ENCODE assay signal across 13 cellular contexts in the genomic region with DNA sequence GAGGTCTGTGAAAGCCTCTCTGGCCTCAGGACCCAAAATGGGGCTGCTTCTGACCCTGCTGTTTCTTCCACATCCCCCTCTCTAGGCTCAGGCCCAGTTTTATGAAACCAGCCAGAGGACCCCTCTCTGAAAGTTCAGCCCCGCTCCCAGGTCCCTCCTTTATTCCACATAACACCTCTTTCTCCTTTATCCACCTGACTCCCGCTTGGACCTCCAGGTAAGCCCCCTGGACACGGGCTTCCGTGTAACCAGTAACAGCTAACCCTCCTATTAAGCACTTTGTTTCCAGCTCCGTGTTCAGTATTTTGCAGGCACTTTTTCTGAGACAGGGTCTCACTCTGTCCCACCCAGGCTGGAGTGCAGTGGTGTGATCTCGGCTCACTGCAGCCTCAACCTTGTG. TPM values are rescaled to one million over a fixed set of nuclear protein-coding genes. Genes with fewer than 3 reads are reported as not detected.
A peak's percentile ranks its signal among the peaks of the same experiment; 100 is the strongest.
DNase-seq lines count a peak whose midpoint lies in the region; TF ChIP-seq lines count a peak whose summit lies in the region.
"Had no signal": no experiment of that assay in that cellular context is flagged by ENCODE, and none has a peak within 500 bp of the region (broad histone marks: within the 10 kb centered on the region; RNA-seq: fewer than 3 reads in every experiment).

No MANE protein-coding gene starts in this region.

- no peak for TF ChIP-seq CTCF in H9 (conservative IDR thresholded peaks at IDR 0.05)
- TF ChIP-seq CTCF in esophagus muscularis mucosa (IDR thresholded peaks at IDR 0.05): no peak
- no peak for TF ChIP-seq CTCF in progenitor cell of endocrine pancreas (IDR thresholded peaks at IDR 0.05; ENCODE audit: unreplicated experiment)
- no peak for TF ChIP-seq CTCF in osteoblast (IDR thresholded peaks at IDR 0.05; ENCODE audit: extremely low read depth, low read depth, low read length)

- H2BK20ac ChIP-seq in H9 (ENCODE audit: low read depth, low read length, poor library complexity, severe bottlenecking): no peak overlapping the region

- intact Hi-C loops in esophagus muscularis mucosa (cut with DNase I): no loop called here

- H2AFZ ChIP-seq in H9 (ENCODE audit: low read length): no peak overlapping the region
- H2AFZ ChIP-seq in osteoblast (ENCODE audit: low read length): no peak overlapping the region

- peaks cover 57 to 59% of the 10 kb centered on the region in 2 experiments for H3K4me1 Mint-ChIP-seq in H9
- H3K4me1 Mint-ChIP-seq in progenitor cell of endocrine pancreas (ENCODE audit: low read depth): peaks cover 3% of the 10 kb centered on the region

- peaks cover 4 to 13% (median 9%) of the 10 kb centered on the region in 3 experiments; a peak in 6 of 7 replicates for H3K36me3 Mint-ChIP-seq in H9 (ENCODE audit: insufficient read depth in 1 of 3, low read depth in 3 of 3)
- H3K36me3 Mint-ChIP-seq in progenitor cell of endocrine pancreas (ENCODE audit: insufficient read depth): peaks cover 11% of the 10 kb centered on the region

- H3K23ac ChIP-seq in H9 (ENCODE audit: insufficient read length, low read depth, low read length): no peak overlapping the region

- H3K27me3 ChIP-seq in BLaER1 (no peaks in the 10 kb centered on the region), H9 (ENCODE audit: insufficient read depth, low read length) (no peaks in the 10 kb centered on the region), esophagus muscularis mucosa (no peaks in the 10 kb centered on the region), osteoblast (ENCODE audit: insufficient read depth, low read length) (no peaks in the 10 kb centered on the region)

- H3K27me3 Mint-ChIP-seq in H9 (ENCODE audit: low read depth) (no peaks in the 10 kb centered on the region; the same call in none of the 2 replicates), progenitor cell of endocrine pancreas (no peaks in the 10 kb centered on the region)
- H3K27me3 Mint-ChIP-seq: B cell had no signal

- no peak overlapping the region for H2BK12ac ChIP-seq in H9 (ENCODE audit: insufficient read length, low read depth, low read length)

- H3K14ac ChIP-seq in H9 (ENCODE audit: insufficient read depth, low read length): no peak overlapping the region

- H3K4me1 ChIP-seq in BLaER1: peaks cover 100% of the 10 kb centered on the region
- H3K4me1 ChIP-seq in H9 (ENCODE audit: insufficient read depth, low read length): peaks cover 23% of the 10 kb centered on the region; the same call in 1 of the 2 replicates
- H3K4me1 ChIP-seq in esophagus muscularis mucosa: peaks cover 36 to 52% (median 44%) of the 10 kb centered on the region in 4 donors
- no peaks in the 10 kb centered on the region for H3K4me1 ChIP-seq in osteoblast (ENCODE audit: insufficient read depth, low read length)

- H3K4me3 Mint-ChIP-seq in H9 (peak overlapping the region in 1 of 2 experiments; percentile 52; a peak in 1 of 5 replicates), progenitor cell of endocrine pancreas (ENCODE audit: low read depth) (no peak overlapping the region)
- H3K4me3 Mint-ChIP-seq: activated T-cell treated with anti-CD3 and anti-CD28 coated beads, Interleukin-2, amount 50 U/mL, for 72 hours; B cell; mesothelial cell of epicardium had no signal

- H4K20me1 ChIP-seq in BLaER1: no peaks in the 10 kb centered on the region
- no peaks in the 10 kb centered on the region for H4K20me1 ChIP-seq in H9 (ENCODE audit: control insufficient read depth, insufficient read depth, insufficient read length)
- H4K20me1 ChIP-seq in osteoblast (ENCODE audit: insufficient read depth, low read length): no peaks in the 10 kb centered on the region

- H2BK15ac ChIP-seq in H9 (ENCODE audit: low read depth, low read length): no peak overlapping the region

- H3K27ac ChIP-seq in BLaER1 (peak overlapping the region; percentile 91), H9 (ENCODE audit: insufficient read length, low read depth, low read length) (no peak overlapping the region), esophagus muscularis mucosa (replicated peaks in 1 of 4) (peak overlapping the region in 3 of 4 donors; percentile 16 to 34 (median 17)), osteoblast (ENCODE audit: low read depth, low read length) (no peak overlapping the region)

- no peaks in the 10 kb centered on the region for H3K79me1 ChIP-seq in H9 (ENCODE audit: insufficient read depth, low read depth, low read length, poor library complexity, severe bottlenecking)

- no peaks in the 10 kb centered on the region for H3K9me3 ChIP-seq in BLaER1
- no peaks in the 10 kb centered on the region for H3K9me3 ChIP-seq in H9 (ENCODE audit: control insufficient read depth, low read depth, low read length)
- no peaks in the 10 kb centered on the region for H3K9me3 ChIP-seq in esophagus muscularis mucosa
- H3K9me3 ChIP-seq in osteoblast (ENCODE audit: low read depth, low read length): no peaks in the 10 kb centered on the region

- no peaks in the 10 kb centered on the region for H3K9me3 Mint-ChIP-seq in H9
- no peaks in the 10 kb centered on the region for H3K9me3 Mint-ChIP-seq in progenitor cell of endocrine pancreas (ENCODE audit: low read depth)
- H3K9me3 Mint-ChIP-seq: activated T-cell treated with anti-CD3 and anti-CD28 coated beads, Interleukin-2, amount 50 U/mL, for 72 hours; mesothelial cell of epicardium had no signal

- no peak overlapping the region for H2AK5ac ChIP-seq in H9 (ENCODE audit: insufficient read length, low read length)

- H2BK5ac ChIP-seq in H9 (ENCODE audit: insufficient read length, low read length): no peak overlapping the region

- H3K27ac Mint-ChIP-seq in H9: peak overlapping the region in 2 of 3 experiments; percentile 41 to 84; a peak in 4 of 7 replicates
- H3K27ac Mint-ChIP-seq in progenitor cell of endocrine pancreas: peak overlapping the region; percentile 63
- H3K27ac Mint-ChIP-seq: activated T-cell treated with anti-CD3 and anti-CD28 coated beads, Interleukin-2, amount 50 U/mL, for 72 hours had no signal

- H3K23me2 ChIP-seq in H9 (ENCODE audit: insufficient read length, low read depth, low read length, poor library complexity, severe bottlenecking): no peaks in the 10 kb centered on the region

- no peak overlapping the region for H4K91ac ChIP-seq in H9 (ENCODE audit: insufficient read length, low read depth, low read length)

- H3K4ac ChIP-seq in H9 (ENCODE audit: low read depth, low read length): no peak overlapping the region

- TF ChIP-seq POLR2A in esophagus muscularis mucosa (IDR thresholded peaks at IDR 0.05; ENCODE audit: low read depth): no peak

- H3K36me3 ChIP-seq in BLaER1 (peaks cover 37% of the 10 kb centered on the region), esophagus muscularis mucosa (peaks cover 5 to 45% (median 27%) of the 10 kb centered on the region in 4 donors), osteoblast (ENCODE audit: insufficient read depth, low read length) (peaks cover 11% of the 10 kb centered on the region)

- H3K4me3 ChIP-seq in BLaER1 (no peak overlapping the region; the same call in 1 of the 2 replicates), esophagus muscularis mucosa (no peak overlapping the region), osteoblast (ENCODE audit: insufficient read depth, low read length) (no peak overlapping the region)

- H3K56ac ChIP-seq in H9 (ENCODE audit: insufficient read length, low read depth, low read length): no peak overlapping the region

- no peak for TF ChIP-seq EP300 in esophagus muscularis mucosa (IDR thresholded peaks at IDR 0.05)

- no peak overlapping the region for H3T11ph ChIP-seq in H9 (ENCODE audit: low read length)

- DNase-seq in H9: peak; percentile 35
- no peak for DNase-seq in esophagus muscularis mucosa (ENCODE audit: extremely low spot score)
- DNase-seq in progenitor cell of endocrine pancreas (ENCODE audit: low spot score, unreplicated experiment): no peak
- no peak for DNase-seq in NCI-H526 treated with DMSO at 0.1 percent for 48 hours (lab: John Stamatoyannopoulos, UW)
- no peak for DNase-seq in activated CD4-positive, CD25-positive, alpha-beta regulatory T cell treated with anti-CD3 and anti-CD28 coated beads, Interleukin-2, amount 50 U/mL, for 72 hours
- DNase-seq in osteoblast (ENCODE audit: insufficient read length, low spot score, missing footprints): no peak
- DNase-seq in T-helper 9 cell: no peak
- DNase-seq: activated T-cell treated with anti-CD3 and anti-CD28 coated beads, Interleukin-2, amount 50 U/mL, for 72 hours; NCI-H226; stimulated activated CD4-positive, alpha-beta T cell treated with anti-CD3 and anti-CD28 coated beads, Interleukin-2, amount 100 ng/mL, for 48 hours had no signal

- H3K79me2 ChIP-seq in H9 (ENCODE audit: insufficient read depth, low read length): no peaks in the 10 kb centered on the region
- no peaks in the 10 kb centered on the region for H3K79me2 ChIP-seq in osteoblast (ENCODE audit: insufficient read depth, low read length)

- peak overlapping the region; percentile 73 for H3K4me2 ChIP-seq in BLaER1
- no peak overlapping the region for H3K4me2 ChIP-seq in H9 (ENCODE audit: insufficient read depth, insufficient read length, low read length)
- no peak overlapping the region for H3K4me2 ChIP-seq in osteoblast (ENCODE audit: insufficient read depth, low read length)

- H3K9ac ChIP-seq in BLaER1 (peak overlapping the region; percentile 71), H9 (ENCODE audit: extremely low read depth, insufficient read length, low read length) (no peak overlapping the region)

- H3K18ac ChIP-seq in H9 (ENCODE audit: insufficient read length, low read depth, low read length): no peak overlapping the region

- H4K5ac ChIP-seq in H9 (ENCODE audit: insufficient read length, low read depth, low read length): no peak overlapping the region

- WGBS in H9 (ENCODE audit: extremely low coverage, insufficient read length, low lambda C conversion rate): no CpG with 5 or more reads among the region's 6 CpGs
- 96% methylated on average over 6 of the region's 6 CpGs for WGBS in esophagus muscularis mucosa

- no peak overlapping the region for H2BK120ac ChIP-seq in H9 (ENCODE audit: low read depth, low read length, poor library complexity, severe bottlenecking)

- H4K8ac ChIP-seq in H9 (replicated peaks; ENCODE audit: insufficient read length, low read depth, low read length): no peak overlapping the region

RNA-seq across cellular contexts. Expression of gene PSME3IP1, which starts 37.4 kb away (rescaled TPM):
- total RNA-seq in H9 (2021) (102 and 103 TPM in 2 replicates), esophagus muscularis mucosa (10 to 100 TPM; 47.8 to 60.7 (median 57.5) TPM), progenitor cell of endocrine pancreas (101 and 115 TPM in 2 replicates), osteoblast (53.9 and 70.2 TPM in 2 replicates)

RNA-seq across cellular contexts. Expression of gene RSPRY1, which starts 37.6 kb away (rescaled TPM):
- 34.4 and 36.1 TPM in 2 replicates for total RNA-seq in H9 (2021)
- total RNA-seq in esophagus muscularis mucosa: 10 to 100 TPM; 22.4 to 30.7 (median 25.7) TPM
- total RNA-seq in progenitor cell of endocrine pancreas: 57.4 and 63.7 TPM in 2 replicates
- 51.6 and 57.2 TPM in 2 replicates for total RNA-seq in osteoblast

RNA-seq across cellular contexts. Expression of gene CPNE2, which starts 56.1 kb away (rescaled TPM):
- 8.0 and 8.1 TPM in 2 replicates for total RNA-seq in H9 (2021)
- 10 to 100 TPM; 21.6 to 43.0 (median 34.9) TPM for total RNA-seq in esophagus muscularis mucosa
- 6.7 and 10.1 TPM in 2 replicates for total RNA-seq in progenitor cell of endocrine pancreas
- 11.6 and 15.3 TPM in 2 replicates for total RNA-seq in osteoblast

Comparison
In these comparisons a context has a peak if more than half of its experiments do, and no peak if none do; other contexts are left out.
1. H3K27ac ChIP-seq: peak in BLaER1 (single experiment) and esophagus muscularis mucosa (3 of 4); none in H9 (single experiment) and osteoblast (single experiment).